Comparison of ENCODE assay signal across 14 cellular contexts in genomic region chr18:64982414-64983096, GRCh38.
"Had no signal": no experiment of that assay in that cellular context is flagged by ENCODE, and none has a peak within 500 bp of the region (broad histone marks: within the 10 kb centered on the region; RNA-seq: fewer than 3 reads in every experiment).

No MANE protein-coding gene starts in this region.

- H3K27me3 Mint-ChIP-seq: activated T-helper 17 cell treated with anti-CD3 and anti-CD28 coated beads, Interleukin-2, amount 50 U/mL, for 72 hours; stimulated activated naive B cell treated with anti-CD40 and anti-IgM and Interleukin-4, amounts not matched to agents 10 μg/mL and 1 μg/mL and 100 μg/mL, for 72 hours had no signal

- H3K4me3 Mint-ChIP-seq: activated T-helper 17 cell treated with anti-CD3 and anti-CD28 coated beads, Interleukin-2, amount 50 U/mL, for 72 hours; neural crest cell; stimulated activated naive B cell treated with anti-CD40 and anti-IgM and Interleukin-4, amounts not matched to agents 10 μg/mL and 1 μg/mL and 100 μg/mL, for 72 hours had no signal

- H3K4me1 Mint-ChIP-seq: activated T-helper 17 cell treated with anti-CD3 and anti-CD28 coated beads, Interleukin-2, amount 50 U/mL, for 72 hours; neural crest cell; stimulated activated naive B cell treated with anti-CD40 and anti-IgM and Interleukin-4, amounts not matched to agents 10 μg/mL and 1 μg/mL and 100 μg/mL, for 72 hours had no signal

- H3K4me1 ChIP-seq: gastroesophageal sphincter, uterus had no signal

- H3K27me3 ChIP-seq: adrenal gland, pancreas, tibial nerve, uterus had no signal

- H3K36me3 ChIP-seq: adrenal gland, gastroesophageal sphincter, pancreas, tibial nerve, uterus had no signal

- H3K9me3 ChIP-seq: adrenal gland, gastroesophageal sphincter, pancreas, tibial nerve, uterus had no signal

- H3K9me3 Mint-ChIP-seq: activated T-helper 17 cell treated with anti-CD3 and anti-CD28 coated beads, Interleukin-2, amount 50 U/mL, for 72 hours; stimulated activated naive B cell treated with anti-CD40 and anti-IgM and Interleukin-4, amounts not matched to agents 10 μg/mL and 1 μg/mL and 100 μg/mL, for 72 hours had no signal

- DNase-seq: activated CD4-positive, alpha-beta T cell treated with anti-CD3 and anti-CD28 coated beads for 1 hour; activated CD4-positive, alpha-beta T cell treated with anti-CD3 and anti-CD28 coated beads, Interleukin-2, amount 50 U/mL, for 4 hours; activated naive CD4-positive, alpha-beta T cell treated with anti-CD3 and anti-CD28 coated beads, Interleukin-2, amount 50 U/mL, for 16 hours; stimulated activated CD4-positive, alpha-beta T cell treated with anti-CD3 and anti-CD28 coated beads, Interleukin-2, amount 100 ng/mL, for 48 hours; stimulated activated naive B cell treated with anti-CD40 and anti-IgM and Interleukin-4, amounts not matched to agents 10 μg/mL and 1 μg/mL and 100 μg/mL, for 72 hours; T-helper 1 cell; T1000; uterus had no signal

- H3K4me3 ChIP-seq: adrenal gland, gastroesophageal sphincter, pancreas, tibial nerve, uterus had no signal

- H3K36me3 Mint-ChIP-seq: stimulated activated naive B cell treated with anti-CD40 and anti-IgM and Interleukin-4, amounts not matched to agents 10 μg/mL and 1 μg/mL and 100 μg/mL, for 72 hours had no signal

- H3K27ac ChIP-seq: gastroesophageal sphincter, pancreas, uterus had no signal

- H3K27ac Mint-ChIP-seq: activated T-helper 17 cell treated with anti-CD3 and anti-CD28 coated beads, Interleukin-2, amount 50 U/mL, for 72 hours; stimulated activated naive B cell treated with anti-CD40 and anti-IgM and Interleukin-4, amounts not matched to agents 10 μg/mL and 1 μg/mL and 100 μg/mL, for 72 hours had no signal
